ENCODE assay signal across 11 cellular contexts in genomic region chr11:128621491-128622136, GRCh38. TPM values are rescaled to one million over a fixed set of nuclear protein-coding genes. Genes with fewer than 3 reads are reported as not detected.
DNase-seq lines count a peak whose midpoint lies in the region; ATAC-seq lines count a peak whose summit lies in the region.
"Had no signal": no experiment of that assay in that cellular context is flagged by ENCODE, and none has a peak within 500 bp of the region (broad histone marks: within the 10 kb centered on the region; RNA-seq: fewer than 3 reads in every experiment).

No MANE protein-coding gene starts in this region.

- no peaks in the 10 kb centered on the region for H3K9me3 Mint-ChIP-seq in activated naive CD8-positive, alpha-beta T cell (ENCODE audit: low read depth)
- no peaks in the 10 kb centered on the region for H3K9me3 Mint-ChIP-seq in activated naive CD8-positive, alpha-beta T cell treated with anti-CD3 and anti-CD28 coated beads for 36 hours
- no peaks in the 10 kb centered on the region for H3K9me3 Mint-ChIP-seq in central memory CD8-positive, alpha-beta T cell
- peaks cover 1% of the 10 kb centered on the region for H3K9me3 Mint-ChIP-seq in memory B cell

- no peak for ATAC-seq in central memory CD8-positive, alpha-beta T cell (replicated peaks; ENCODE audit: extremely low read depth, poor library complexity, severe bottlenecking)
- ATAC-seq in memory B cell (ENCODE audit: low read depth): no peak
- ATAC-seq in HG03571 (IDR thresholded peaks at IDR 0.05; ENCODE audit: unreplicated experiment): no peak
- ATAC-seq: HCT116 had no signal

- H3K27ac Mint-ChIP-seq in activated naive CD8-positive, alpha-beta T cell: peak overlapping the region; percentile 87
- H3K27ac Mint-ChIP-seq in activated naive CD8-positive, alpha-beta T cell treated with anti-CD3 and anti-CD28 coated beads for 36 hours: no peak overlapping the region
- H3K27ac Mint-ChIP-seq in central memory CD8-positive, alpha-beta T cell (ENCODE audit: low read depth): peak overlapping the region; percentile 67
- peak overlapping the region; percentile 94 for H3K27ac Mint-ChIP-seq in memory B cell

- no peaks in the 10 kb centered on the region for H3K36me3 Mint-ChIP-seq in activated naive CD8-positive, alpha-beta T cell
- H3K36me3 Mint-ChIP-seq in activated naive CD8-positive, alpha-beta T cell treated with anti-CD3 and anti-CD28 coated beads for 36 hours: no peaks in the 10 kb centered on the region
- peaks cover 12% of the 10 kb centered on the region for H3K36me3 Mint-ChIP-seq in central memory CD8-positive, alpha-beta T cell (ENCODE audit: insufficient read depth)
- peaks cover 2% of the 10 kb centered on the region for H3K36me3 Mint-ChIP-seq in memory B cell

- H3K4me3 Mint-ChIP-seq in activated naive CD8-positive, alpha-beta T cell: no peak overlapping the region
- no peak overlapping the region for H3K4me3 Mint-ChIP-seq in activated naive CD8-positive, alpha-beta T cell treated with anti-CD3 and anti-CD28 coated beads for 36 hours
- H3K4me3 Mint-ChIP-seq in central memory CD8-positive, alpha-beta T cell: no peak overlapping the region
- H3K4me3 Mint-ChIP-seq in memory B cell: no peak overlapping the region

- DNase-seq in activated naive CD8-positive, alpha-beta T cell treated with anti-CD3 and anti-CD28 coated beads for 36 hours: no peak
- DNase-seq in central memory CD8-positive, alpha-beta T cell (ENCODE audit: low spot score in 2 of 2): no peak
- DNase-seq in memory B cell (ENCODE audit: low spot score in 2 of 2) (no peak), NCI-H2029 (lab: John Stamatoyannopoulos, UW) (no peak), COLO829 (ENCODE audit: low spot score) (no peak), 8988T (no peak)
- DNase-seq: activated CD4-positive, CD25-positive, alpha-beta regulatory T cell; AML-193 had no signal

- H3K4me1 Mint-ChIP-seq in activated naive CD8-positive, alpha-beta T cell (ENCODE audit: low read depth): peaks cover 77% of the 10 kb centered on the region
- H3K4me1 Mint-ChIP-seq in activated naive CD8-positive, alpha-beta T cell treated with anti-CD3 and anti-CD28 coated beads for 36 hours: peaks cover 76% of the 10 kb centered on the region
- peaks cover 73% of the 10 kb centered on the region for H3K4me1 Mint-ChIP-seq in central memory CD8-positive, alpha-beta T cell
- peaks cover 72% of the 10 kb centered on the region for H3K4me1 Mint-ChIP-seq in memory B cell

- no peaks in the 10 kb centered on the region for H3K27me3 Mint-ChIP-seq in activated naive CD8-positive, alpha-beta T cell
- no peaks in the 10 kb centered on the region for H3K27me3 Mint-ChIP-seq in activated naive CD8-positive, alpha-beta T cell treated with anti-CD3 and anti-CD28 coated beads for 36 hours
- no peaks in the 10 kb centered on the region for H3K27me3 Mint-ChIP-seq in central memory CD8-positive, alpha-beta T cell
- H3K27me3 Mint-ChIP-seq in memory B cell: no peaks in the 10 kb centered on the region

RNA-seq across cellular contexts. Expression of gene ETS1, which starts 34.3 kb away (rescaled TPM):
- 100 to 1,000 TPM; 426 to 430 TPM for total RNA-seq in activated naive CD8-positive, alpha-beta T cell treated with anti-CD3 and anti-CD28 coated beads for 36 hours
